In genomic region chr14:93975791-93976476, GRCh38 we compare ENCODE assay signal across 8 cellular contexts. TPM values are rescaled to one million over a fixed set of nuclear protein-coding genes. Genes with fewer than 3 reads are reported as not detected.
DNase-seq lines count a peak whose midpoint lies in the region; ATAC-seq and TF ChIP-seq lines count a peak whose summit lies in the region.

No MANE protein-coding gene starts in this region.

- H3K4me3 ChIP-seq in esophagus (ENCODE audit: low read depth in 1 of 2, low read length in 2 of 2) = peak overlapping the region; percentile 33 to 36

- DNase-seq in superior temporal gyrus (ENCODE audit: extremely low spot score) = peak; percentile 67
- no peak for DNase-seq in NCI-H748 (lab: John Stamatoyannopoulos, UW; ENCODE audit: unreplicated experiment)
- no peak for DNase-seq in NCI-H2081 treated with DMSO at 0.1 percent for 48 hours (lab: John Stamatoyannopoulos, UW)
- no peak for DNase-seq in NCI-H187 treated with DMSO at 0.1 percent for 48 hours (lab: John Stamatoyannopoulos, UW)

- peaks cover 3 to 4% of the 10 kb centered on the region in 2 donors for H3K4me1 ChIP-seq in esophagus (ENCODE audit: control insufficient read depth in 2 of 2, insufficient read depth in 2 of 2, low read length in 1 of 2)

- no peaks in the 10 kb centered on the region for H3K27me3 ChIP-seq in esophagus (ENCODE audit: control insufficient read depth in 1 of 2, insufficient read depth in 2 of 2, low read length in 2 of 2)

- WGBS in esophagus, 2 donors = 55 to 59% methylated on average over 9 of the region's 9 CpGs

- peak; percentile 61 for ATAC-seq in GM21381 (IDR thresholded peaks at IDR 0.05; ENCODE audit: unreplicated experiment)
- ATAC-seq in HG03521 (IDR thresholded peaks at IDR 0.05; ENCODE audit: unreplicated experiment) = peak; percentile 48

- peaks cover 0 to 2% of the 10 kb centered on the region in 2 donors for H3K9me3 ChIP-seq in esophagus (ENCODE audit: control insufficient read depth in 2 of 2, insufficient read depth in 1 of 2, low read depth in 1 of 2, low read length in 1 of 2)

- no peaks in the 10 kb centered on the region for H3K36me3 ChIP-seq in esophagus (ENCODE audit: control insufficient read depth in 2 of 2, insufficient read depth in 2 of 2, low read length in 1 of 2)

- TF ChIP-seq CTCF in GM12872 (IDR thresholded peaks at IDR 0.05; ENCODE audit: insufficient read depth, low read depth, low read length) = peak; percentile 43; the same call in 1 of the 3 replicates

- H3K27ac ChIP-seq in esophagus (ENCODE audit: low read depth in 2 of 2, low read length in 1 of 2) = peak overlapping the region; percentile 41 to 64

RNA-seq across cellular contexts. Expression of gene ASB2, which starts 0.4 kb away (rescaled TPM):
- 1 to 10 TPM; 4.5 to 4.7 TPM for polyA plus RNA-seq in esophagus

RNA-seq across cellular contexts. Expression of gene CCDC197, which starts 21.2 kb away (rescaled TPM):
- not detected for polyA plus RNA-seq in esophagus

RNA-seq across cellular contexts. Expression of gene FAM181A, which starts 48.8 kb away (rescaled TPM):
- not detected for polyA plus RNA-seq in esophagus

RNA-seq across cellular contexts. Expression of gene OTUB2, which starts 50.2 kb away (rescaled TPM):
- polyA plus RNA-seq in esophagus = 1 to 10 TPM; 2.3 to 3.9 TPM
